In genomic region chr1:40315239-40315794, GRCh38 we compare ENCODE assay signal across 1 cellular context.
A peak's percentile ranks its signal among the peaks of the same experiment; 100 is the strongest.
TF ChIP-seq lines count a peak whose summit lies in the region.

No MANE protein-coding gene starts in this region.

TF ChIP-seq in IMR-90, 13 proteins besides CTCF, POLR2A, EP300 and RAD21:
- TF ChIP-seq SMC3 (IDR thresholded peaks at IDR 0.05; ENCODE audit: low read depth, low read length): peak; percentile 62
- no peak for TF ChIP-seq FOS (IDR thresholded peaks at IDR 0.05; ENCODE audit: low read depth, low read length)
- TF ChIP-seq, protein P1, sequence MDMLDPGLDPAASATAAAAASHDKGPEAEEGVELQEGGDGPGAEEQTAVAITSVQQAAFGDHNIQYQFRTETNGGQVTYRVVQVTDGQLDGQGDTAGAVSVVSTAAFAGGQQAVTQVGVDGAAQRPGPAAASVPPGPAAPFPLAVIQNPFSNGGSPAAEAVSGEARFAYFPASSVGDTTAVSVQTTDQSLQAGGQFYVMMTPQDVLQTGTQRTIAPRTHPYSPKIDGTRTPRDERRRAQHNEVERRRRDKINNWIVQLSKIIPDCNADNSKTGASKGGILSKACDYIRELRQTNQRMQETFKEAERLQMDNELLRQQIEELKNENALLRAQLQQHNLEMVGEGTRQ (IDR thresholded peaks at IDR 0.05; ENCODE audit: low read depth, low read length): no peak
- peak; percentile 51; the same call in 1 of the 2 replicates for TF ChIP-seq MAZ (IDR thresholded peaks at IDR 0.05; ENCODE audit: borderline replicate concordance, low read depth, low read length)
- TF ChIP-seq RFX5 (IDR thresholded peaks at IDR 0.05; ENCODE audit: low read depth, low read length): no peak
